13 cellular contexts compared by ENCODE assay signal in the genomic region with DNA sequence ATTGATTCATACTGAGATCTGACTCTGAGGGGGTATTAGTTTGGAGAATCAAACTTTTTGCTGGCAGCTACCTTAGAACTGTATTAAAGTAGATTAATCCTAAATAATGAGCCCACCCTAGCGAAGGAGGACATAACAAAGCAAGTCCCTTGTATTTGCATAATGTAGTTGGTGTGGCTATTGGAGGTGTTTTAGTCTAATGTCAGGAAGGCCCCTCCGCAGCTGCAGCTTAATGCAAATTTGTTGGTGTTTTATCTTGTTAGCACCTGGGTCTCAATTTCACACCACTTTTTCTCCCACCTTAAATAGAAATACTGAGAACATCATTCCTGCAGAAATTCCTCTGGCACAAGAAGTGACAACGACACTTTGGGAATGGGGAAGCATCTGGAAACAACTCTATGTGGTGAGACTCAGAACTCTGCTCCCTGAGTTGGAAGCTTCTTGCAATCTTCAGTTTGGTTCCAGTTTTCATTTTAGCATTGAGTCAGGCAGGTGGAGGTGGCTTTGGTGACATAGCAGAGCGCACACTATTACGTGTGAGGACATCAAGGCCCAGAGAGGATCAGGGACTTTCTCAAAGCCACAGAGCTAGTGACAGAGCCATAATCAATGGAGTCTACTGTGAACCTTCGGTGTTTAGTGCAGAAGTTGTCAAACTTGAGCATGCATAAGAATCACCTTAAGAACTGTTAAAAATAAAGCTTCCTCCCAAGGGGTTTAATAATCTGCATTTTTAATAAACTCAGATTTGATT.
DNase-seq lines count a peak whose midpoint lies in the region; ATAC-seq and FAIRE-seq lines count a peak whose summit lies in the region.
"Had no signal": no experiment of that assay in that cellular context is flagged by ENCODE, and none has a peak within 500 bp of the region (broad histone marks: within the 10 kb centered on the region; RNA-seq: fewer than 3 reads in every experiment).

No MANE protein-coding gene starts in this region.

- H3K27me3 Mint-ChIP-seq in activated T-cell treated with anti-CD3 and anti-CD28 coated beads, Interleukin-2, amount 50 U/mL, for 24 hours, result no peaks in the 10 kb centered on the region
- H3K27me3 Mint-ChIP-seq: central memory CD8-positive, alpha-beta T cell had no signal

- no peak for FAIRE-seq in RCC 7860 (lab: Jason Lieb, UNC)

- no peak for DNase-seq in activated T-cell treated with anti-CD3 and anti-CD28 coated beads, Interleukin-2, amount 50 U/mL, for 24 hours
- DNase-seq in activated T-cell treated with anti-CD3 and anti-CD28 coated beads for 4 hours (no peak), NCI-H1048 (lab: John Stamatoyannopoulos, UW) (no peak), RCC 7860 (ENCODE audit: low spot score) (no peak), pons (ENCODE audit: low spot score) (no peak)
- no peak for DNase-seq in stimulated activated naive CD8-positive, alpha-beta T cell treated with anti-CD3 and anti-CD28 coated beads, Interleukin-15, Interleukin-2, amounts not matched to agents 100 U/mL and 50 U/mL, for 24 hours
- DNase-seq: activated CD4-positive, alpha-beta T cell treated with anti-CD3 and anti-CD28 coated beads, Interleukin-2, amount 50 U/mL, for 4 hours; foreskin fibroblast; Peyer's patch; stimulated activated CD4-positive, alpha-beta T cell treated with anti-CD3 and anti-CD28 coated beads, Interleukin-15, amount 100 ng/mL, for 24 hours had no signal

- peaks cover 24% of the 10 kb centered on the region for H3K4me1 Mint-ChIP-seq in activated T-cell treated with anti-CD3 and anti-CD28 coated beads, Interleukin-2, amount 50 U/mL, for 24 hours (ENCODE audit: low read depth)

- H3K36me3 Mint-ChIP-seq in activated T-cell treated with anti-CD3 and anti-CD28 coated beads, Interleukin-2, amount 50 U/mL, for 24 hours (ENCODE audit: low read depth), result peaks cover 84% of the 10 kb centered on the region

- H3K9me3 Mint-ChIP-seq in activated T-cell treated with anti-CD3 and anti-CD28 coated beads, Interleukin-2, amount 50 U/mL, for 24 hours, result no peaks in the 10 kb centered on the region
- H3K9me3 Mint-ChIP-seq: central memory CD8-positive, alpha-beta T cell had no signal

- H3K4me3 Mint-ChIP-seq in activated T-cell treated with anti-CD3 and anti-CD28 coated beads, Interleukin-2, amount 50 U/mL, for 24 hours, result no peak overlapping the region
- H3K4me3 Mint-ChIP-seq: central memory CD8-positive, alpha-beta T cell had no signal

- ATAC-seq in GM21717 (IDR thresholded peaks at IDR 0.05; ENCODE audit: unreplicated experiment) (peak; percentile 99), HG03354 (IDR thresholded peaks at IDR 0.05; ENCODE audit: poor library complexity, severe bottlenecking, unreplicated experiment) (peak; percentile 95)
- ATAC-seq in stimulated activated naive CD8-positive, alpha-beta T cell treated with anti-CD3 and anti-CD28 coated beads, Interleukin-15, Interleukin-2, amounts not matched to agents 100 U/mL and 50 U/mL, for 24 hours, result peak; percentile 81

- H3K27ac Mint-ChIP-seq in activated T-cell treated with anti-CD3 and anti-CD28 coated beads, Interleukin-2, amount 50 U/mL, for 24 hours, result peak overlapping the region; percentile 78
